ENCODE assay signal across 26 cellular contexts in the genomic region with DNA sequence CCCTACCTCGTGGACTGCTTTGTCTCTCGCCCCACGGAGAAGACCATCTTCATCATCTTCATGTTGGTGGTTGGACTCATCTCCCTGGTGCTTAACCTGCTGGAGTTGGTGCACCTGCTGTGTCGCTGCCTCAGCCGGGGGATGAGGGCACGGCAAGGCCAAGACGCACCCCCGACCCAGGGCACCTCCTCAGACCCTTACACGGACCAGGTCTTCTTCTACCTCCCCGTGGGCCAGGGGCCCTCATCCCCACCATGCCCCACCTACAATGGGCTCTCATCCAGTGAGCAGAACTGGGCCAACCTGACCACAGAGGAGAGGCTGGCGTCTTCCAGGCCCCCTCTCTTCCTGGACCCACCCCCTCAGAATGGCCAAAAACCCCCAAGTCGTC. TPM values are rescaled to one million over a fixed set of nuclear protein-coding genes. Genes with fewer than 3 reads are reported as not detected.
DNase-seq lines count a peak whose midpoint lies in the region; ATAC-seq and TF ChIP-seq lines count a peak whose summit lies in the region.
"Had no signal": no experiment of that assay in that cellular context is flagged by ENCODE, and none has a peak within 500 bp of the region (broad histone marks: within the 10 kb centered on the region; RNA-seq: fewer than 3 reads in every experiment).

No MANE protein-coding gene starts in this region.

- intact Hi-C loops in esophagus muscularis mucosa (cut with DNase I) (no loop called here), stomach (cut with DNase I; ENCODE audit: low total_unique reads) (loop anchor here (5.0 kb wide), 1 partner anchor 53 kb away; no protein-coding TSS in a partner anchor)

- H3K9me3 ChIP-seq in BLaER1 treated with 17β-estradiol and CSF1 and Interleukin-3, amounts not matched to agents 10 nM and 100 nM (replicated peaks in 1 of 11), result peaks cover 0 to 7% (median 0%) of the 10 kb centered on the region in 11 experiments; a peak in 3 of 22 replicates
- H3K9me3 ChIP-seq in esophagus muscularis mucosa, result no peaks in the 10 kb centered on the region
- no peaks in the 10 kb centered on the region for H3K9me3 ChIP-seq in stomach
- H3K9me3 ChIP-seq: neutrophil, Peyer's patch, SJSA1 had no signal

- H3K27ac ChIP-seq in BLaER1 treated with 17β-estradiol and CSF1 and Interleukin-3, amounts not matched to agents 10 nM and 100 nM, result peak overlapping the region in 2 of 11 experiments; percentile 26 to 50; a peak in 2 of 22 replicates
- H3K27ac ChIP-seq in esophagus muscularis mucosa (replicated peaks in 1 of 4), result peak overlapping the region in 2 of 4 donors; percentile 28 to 49
- no peak overlapping the region for H3K27ac ChIP-seq in stomach
- H3K27ac ChIP-seq in brain microvascular endothelial cell, result no peak overlapping the region
- H3K27ac ChIP-seq: cardiac muscle cell, neutrophil, SJSA1 had no signal

- TF ChIP-seq POLR2A in esophagus muscularis mucosa (IDR thresholded peaks at IDR 0.05; ENCODE audit: low read depth) (no peak), stomach (IDR thresholded peaks at IDR 0.05) (no peak)

- TF ChIP-seq CTCF in esophagus muscularis mucosa (IDR thresholded peaks at IDR 0.05), result no peak
- TF ChIP-seq CTCF in stomach (IDR thresholded peaks at IDR 0.05), result no peak
- TF ChIP-seq CTCF in GM20000 (IDR thresholded peaks at IDR 0.05; ENCODE audit: extremely low read depth, missing control alignments), result no peak
- TF ChIP-seq CTCF in brain microvascular endothelial cell (IDR thresholded peaks at IDR 0.05; ENCODE audit: low read depth, low read length, missing control alignments), result no peak

- peaks cover 41 to 67% (median 64%) of the 10 kb centered on the region in 10 experiments for H3K4me1 ChIP-seq in BLaER1 treated with 17β-estradiol and CSF1 and Interleukin-3, amounts not matched to agents 10 nM and 100 nM
- peaks cover 4 to 13% (median 10%) of the 10 kb centered on the region in 4 donors for H3K4me1 ChIP-seq in esophagus muscularis mucosa
- H3K4me1 ChIP-seq in stomach, result peaks cover 9 to 18% (median 10%) of the 10 kb centered on the region in 4 donors
- H3K4me1 ChIP-seq: SJSA1 had no signal

- 87% methylated on average over 12 of the region's 12 CpGs for WGBS in esophagus muscularis mucosa
- WGBS in stomach, 5 donors, result 81 to 97% (median 87%) methylated on average over 8 to 12 of the region's 12 CpGs

- no peak for ATAC-seq in GM21526 (IDR thresholded peaks at IDR 0.05; ENCODE audit: low FRiP score, unreplicated experiment)
- ATAC-seq: activated T-cell treated with anti-CD3 and anti-CD28 coated beads, Interleukin-2, amount 50 U/mL, for 4 hours had no signal

- H3K27me3 ChIP-seq in BLaER1 treated with 17β-estradiol and CSF1 and Interleukin-3, amounts not matched to agents 10 nM and 100 nM, result no peaks in the 10 kb centered on the region
- H3K27me3 ChIP-seq in esophagus muscularis mucosa, result peaks cover 0 to 47% (median 4%) of the 10 kb centered on the region in 4 donors
- peaks cover 6 to 47% (median 14%) of the 10 kb centered on the region in 3 donors for H3K27me3 ChIP-seq in stomach
- peaks cover 16% of the 10 kb centered on the region for H3K27me3 ChIP-seq in brain microvascular endothelial cell (replicated peaks)
- H3K27me3 ChIP-seq: Peyer's patch had no signal

- no peak for TF ChIP-seq EP300 in esophagus muscularis mucosa (IDR thresholded peaks at IDR 0.05)
- TF ChIP-seq EP300 in stomach (IDR thresholded peaks at IDR 0.05), result no peak

- in situ Hi-C loops in brain microvascular endothelial cell (cut with HindIII; ENCODE audit: low pct_ligation_motif_present, low sequenced_read_pairs), result no loop called here

- H3K4me2 ChIP-seq in BLaER1 treated with 17β-estradiol and CSF1 and Interleukin-3, amounts not matched to agents 10 nM and 100 nM, result peak overlapping the region; percentile 91 to 96 (median 94); a peak in 19 of 22 replicates

- DNase-seq in esophagus muscularis mucosa (ENCODE audit: extremely low spot score), result no peak
- DNase-seq in stomach, result no peak
- no peak for DNase-seq in GM20000 (ENCODE audit: low spot score)
- DNase-seq in brain microvascular endothelial cell, result no peak
- DNase-seq: activated CD4-positive, alpha-beta T cell treated with anti-CD3 and anti-CD28 coated beads for 4 hours; activated naive CD4-positive, alpha-beta T cell treated with Interleukin-2 at 50 U/mL for 16 hours; activated T-cell treated with anti-CD3 and anti-CD28 coated beads, Interleukin-2, amount 50 U/mL, for 4 hours; CD4-positive, alpha-beta T cell; foreskin fibroblast; GOT3; hippocampal formation; NCI-H1694; NCI-H2171; NCI-H524; Peyer's patch; stimulated activated CD4-positive, alpha-beta T cell treated with anti-CD3 and anti-CD28 coated beads, Interleukin-4, amount 100 ng/mL, for 1 hour; stimulated activated naive CD4-positive, alpha-beta T cell treated with Interleukin-2 at 50 U/mL for 16 hours had no signal

- no peak overlapping the region for H3K9ac ChIP-seq in BLaER1 treated with 17β-estradiol and CSF1 and Interleukin-3, amounts not matched to agents 10 nM and 100 nM

- H4K20me1 ChIP-seq in BLaER1 treated with 17β-estradiol and CSF1 and Interleukin-3, amounts not matched to agents 10 nM and 100 nM, result peaks cover 0 to 13% (median 0%) of the 10 kb centered on the region in 11 experiments; a peak in 4 of 22 replicates

- no peaks in the 10 kb centered on the region for H3K36me3 ChIP-seq in BLaER1 treated with 17β-estradiol and CSF1 and Interleukin-3, amounts not matched to agents 10 nM and 100 nM
- H3K36me3 ChIP-seq in esophagus muscularis mucosa (peaks cover 0 to 40% (median 27%) of the 10 kb centered on the region in 4 donors), stomach (peaks cover 0 to 28% (median 5%) of the 10 kb centered on the region in 4 donors), brain microvascular endothelial cell (replicated peaks) (no peaks in the 10 kb centered on the region)
- H3K36me3 ChIP-seq: cardiac muscle cell, neutrophil, Peyer's patch, SJSA1 had no signal

- H3K4me3 ChIP-seq in BLaER1 treated with 17β-estradiol and CSF1 and Interleukin-3, amounts not matched to agents 10 nM and 100 nM, result no peak overlapping the region
- peak overlapping the region; percentile 44 to 57 (median 47) for H3K4me3 ChIP-seq in esophagus muscularis mucosa
- H3K4me3 ChIP-seq in stomach, result peak overlapping the region in 3 of 4 donors; percentile 14 to 48 (median 45)
- no peak overlapping the region for H3K4me3 ChIP-seq in brain microvascular endothelial cell (ENCODE audit: low read depth, low read length)
- H3K4me3 ChIP-seq: cardiac muscle cell, SJSA1 had no signal

RNA-seq across cellular contexts. Expression of gene GJA4, which starts 2.0 kb away (rescaled TPM):
- total RNA-seq in esophagus muscularis mucosa (10 to 100 TPM in 3 of 4 donors, 1 to 10 TPM in 1; 5.8 to 41.0 (median 28.0) TPM), stomach (1 to 10 TPM in 3 of 5 donors, not detected in 2; 1.7 to 4.8 (median 2.3) TPM)
- polyA plus RNA-seq in stomach, result 1 to 10 TPM; 2.2 to 2.9 (median 2.6) TPM
- total RNA-seq: activated CD8-positive, alpha-beta memory T cell treated with anti-CD3 and anti-CD28 coated beads for 36 hours; CD4-positive, alpha-beta T cell; SJSA1 had no signal
- polyA plus RNA-seq: cardiac muscle cell had no signal

RNA-seq across cellular contexts. Expression of gene GJB3, which starts 13.8 kb away (rescaled TPM):
- total RNA-seq in esophagus muscularis mucosa (not detected), stomach (1 to 10 TPM in 3 of 5 donors, under 1 TPM in 1, not detected in 1; 0.58 to 2.8 (median 1.8) TPM)
- polyA plus RNA-seq in stomach, result 10 to 100 TPM in 1 of 3 donors, 1 to 10 TPM in 2; 1.8 to 32.3 (median 3.1) TPM
- total RNA-seq: activated CD8-positive, alpha-beta memory T cell treated with anti-CD3 and anti-CD28 coated beads for 36 hours; activated T-cell treated with anti-CD3 and anti-CD28 coated beads, Interleukin-2, amount 50 U/mL, for 4 hours; cardiac muscle cell; CD4-positive, alpha-beta T cell; pulmonary artery endothelial cell; SJSA1; T-helper 1 cell treated with Interleukin-12 subunit alpha and Interleukin-12 subunit beta and Interleukin-4 antibody, amounts not matched to agents 30 ng/mL and 1 ng/mL, for 36 hours had no signal
- polyA plus RNA-seq: cardiac muscle cell had no signal

RNA-seq across cellular contexts. Expression of gene GJB4, which starts 35.2 kb away (rescaled TPM):
- total RNA-seq in esophagus muscularis mucosa (not detected), stomach (under 1 TPM in 1 of 5 donors, not detected in 4; 0.18 TPM)
- 1 to 10 TPM in 1 of 3 donors, under 1 TPM in 1, not detected in 1; 0.06 to 1.2 TPM for polyA plus RNA-seq in stomach
- total RNA-seq: activated CD8-positive, alpha-beta memory T cell treated with anti-CD3 and anti-CD28 coated beads for 36 hours; activated T-cell treated with anti-CD3 and anti-CD28 coated beads, Interleukin-2, amount 50 U/mL, for 4 hours; cardiac muscle cell; CD4-positive, alpha-beta T cell; dermis microvascular lymphatic vessel endothelial cell; Peyer's patch; pulmonary artery endothelial cell; SJSA1; T-helper 1 cell treated with Interleukin-12 subunit alpha and Interleukin-12 subunit beta and Interleukin-4 antibody, amounts not matched to agents 30 ng/mL and 1 ng/mL, for 36 hours had no signal
- polyA plus RNA-seq: cardiac muscle cell had no signal

RNA-seq across cellular contexts. Expression of gene GJB5, which starts 39.9 kb away (rescaled TPM):
- total RNA-seq in esophagus muscularis mucosa (not detected), stomach (under 1 TPM in 1 of 5 donors, not detected in 4; 0.37 TPM)
- polyA plus RNA-seq in stomach, result 10 to 100 TPM in 1 of 3 donors, not detected in 2; 23.9 TPM
- total RNA-seq: activated CD8-positive, alpha-beta memory T cell treated with anti-CD3 and anti-CD28 coated beads for 36 hours; activated T-cell treated with anti-CD3 and anti-CD28 coated beads, Interleukin-2, amount 50 U/mL, for 4 hours; cardiac muscle cell; CD4-positive, alpha-beta T cell; dermis microvascular lymphatic vessel endothelial cell; Peyer's patch; pulmonary artery endothelial cell; SJSA1; T-helper 1 cell treated with Interleukin-12 subunit alpha and Interleukin-12 subunit beta and Interleukin-4 antibody, amounts not matched to agents 30 ng/mL and 1 ng/mL, for 36 hours had no signal
- polyA plus RNA-seq: cardiac muscle cell had no signal

Comparison
In these comparisons a context has a peak if more than half of its experiments do, and no peak if none do; other contexts are left out.
1. H3K4me3 ChIP-seq: peak in esophagus muscularis mucosa (4 of 4) and stomach (3 of 4); none in BLaER1 treated with 17β-estradiol and CSF1 and Interleukin-3, amounts not matched to agents 10 nM and 100 nM (0 of 10) and brain microvascular endothelial cell (single experiment).